Comparison of ENCODE assay signal across 8 cellular contexts in the genomic region with DNA sequence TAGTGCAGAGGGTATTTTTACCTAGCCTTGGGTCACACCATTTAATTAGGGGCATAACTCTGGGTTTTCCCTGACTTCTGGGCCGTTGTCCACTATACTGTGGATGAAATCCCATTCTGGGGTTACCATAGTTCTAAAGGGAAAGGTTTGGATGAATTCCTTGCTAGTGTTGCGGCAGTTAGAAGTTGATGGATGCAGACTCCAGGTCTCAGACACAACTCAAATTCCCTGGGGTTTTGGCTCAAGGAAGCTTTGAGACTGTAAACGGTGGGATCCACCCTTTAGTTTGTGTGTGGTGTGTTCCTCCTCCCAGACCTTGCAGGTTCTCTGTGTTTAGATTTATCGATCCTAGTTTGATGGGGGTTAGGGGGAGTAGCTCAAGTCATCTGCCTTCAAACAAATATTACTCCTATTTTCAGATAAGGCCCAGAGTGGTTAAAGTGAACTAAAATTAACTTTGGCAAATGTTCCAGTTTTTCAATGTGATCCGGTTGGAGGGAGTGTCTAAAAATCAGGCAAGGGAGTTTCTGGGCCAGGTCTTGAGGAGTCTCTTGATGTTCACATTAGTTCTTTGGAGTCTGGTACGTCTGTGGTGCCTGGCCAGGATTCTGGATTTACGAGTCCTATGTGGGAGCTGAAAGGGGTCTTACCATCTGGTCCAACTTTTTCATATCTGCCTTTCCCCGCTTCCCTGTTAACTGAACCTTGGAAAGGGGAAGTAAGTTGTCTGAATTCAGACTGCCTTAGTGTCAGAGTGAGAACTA. TPM values are rescaled to one million over a fixed set of nuclear protein-coding genes. Genes with fewer than 3 reads are reported as not detected.
A peak's percentile ranks its signal among the peaks of the same experiment; 100 is the strongest.
DNase-seq lines count a peak whose midpoint lies in the region; ATAC-seq and TF ChIP-seq lines count a peak whose summit lies in the region.

No MANE protein-coding gene starts in this region.

- BruUV-seq in HCT116 (replicated peaks; lab: Mats Ljungman, UMichigan) = TSS peak; percentile 62

- H3K4me1 Mint-ChIP-seq in activated CD8-positive, alpha-beta T cell treated with anti-CD3 and anti-CD28 coated beads for 36 hours (ENCODE audit: low read depth) = peaks cover 67% of the 10 kb centered on the region
- peaks cover 71 to 81% of the 10 kb centered on the region in 2 donors for H3K4me1 Mint-ChIP-seq in immature natural killer cell

- POLR2A ChIA-PET in HCT116 (lab: Charles Lee) = no interaction called here
- POLR2A ChIA-PET in activated CD8-positive, alpha-beta T cell treated with anti-CD3 and anti-CD28 coated beads for 36 hours (lab: Charles Lee) = interaction anchor here (0.6 to 2.3 kb wide), 4 partner anchors 12 to 117 kb away, joined by 3 to 20 read pairs (median 6); a partner anchor contains a TSS

- peak overlapping the region; percentile 89 for H3K4me2 ChIP-seq in HCT116 (ENCODE audit: low read length)

- H3K36me3 ChIP-seq in HCT116 (ENCODE audit: control insufficient read depth in 1 of 2, insufficient read depth in 2 of 2, low read length in 2 of 2) = no peaks in the 10 kb centered on the region

- peak overlapping the region; percentile 98 for H3K4me3 Mint-ChIP-seq in activated CD8-positive, alpha-beta T cell treated with anti-CD3 and anti-CD28 coated beads for 36 hours
- peak overlapping the region; percentile 94 to 99 (median 96) for H3K4me3 Mint-ChIP-seq in immature natural killer cell

- RAD21 ChIA-PET in HCT116 (lab: Charles Lee; ENCODE audit: low non-redundant PET in 1 of 2, low total read pairs in 2 of 2, uncharacterized antibody in 2 of 2, unreplicated experiment in 2 of 2) = no interaction called here

- H3K9me3 Mint-ChIP-seq in activated CD8-positive, alpha-beta T cell treated with anti-CD3 and anti-CD28 coated beads for 36 hours = peaks cover 2% of the 10 kb centered on the region
- H3K9me3 Mint-ChIP-seq in immature natural killer cell = no peaks in the 10 kb centered on the region

- TF ChIP-seq CTCF in 22Rv1 (IDR thresholded peaks at IDR 0.05) (no peak), HCT116 (IDR thresholded peaks at IDR 0.05 in 2 of 3, conservative IDR thresholded peaks at IDR 0.05 in 1 of 3; ENCODE audit: borderline replicate concordance in 1 of 3, insufficient read depth in 1 of 3, low read depth in 2 of 3, low read length in 2 of 3) (no peak)
- no peak for TF ChIP-seq CTCF in activated CD8-positive, alpha-beta T cell treated with anti-CD3 and anti-CD28 coated beads for 36 hours (IDR thresholded peaks at IDR 0.05)

- no peaks in the 10 kb centered on the region for H3K9me2 ChIP-seq in HCT116 (ENCODE audit: insufficient read depth)

- peaks cover 40% of the 10 kb centered on the region for H3K36me3 Mint-ChIP-seq in activated CD8-positive, alpha-beta T cell treated with anti-CD3 and anti-CD28 coated beads for 36 hours (ENCODE audit: low read depth)
- no peaks in the 10 kb centered on the region for H3K36me3 Mint-ChIP-seq in immature natural killer cell

- CTCF ChIA-PET in HCT116 (lab: Charles Lee) = no interaction called here
- CTCF ChIA-PET in activated CD8-positive, alpha-beta T cell treated with anti-CD3 and anti-CD28 coated beads for 36 hours (lab: Charles Lee) = interaction anchor here (1.0 to 1.1 kb wide), 2 partner anchors 10 to 16 kb away, joined by 3 read pairs; no protein-coding TSS in a partner anchor

- H3K27ac ChIP-seq in 22Rv1 (peak overlapping the region; percentile 97), HCT116 (ENCODE audit: low read depth, low read length) (peak overlapping the region; percentile 92), substantia nigra (ENCODE audit: low read depth, low read length, poor library complexity, severe bottlenecking) (peak overlapping the region; percentile 98)

- peaks cover 75% of the 10 kb centered on the region for H3K79me2 ChIP-seq in HCT116 (ENCODE audit: insufficient read depth, low read length)

- no peaks in the 10 kb centered on the region for H3K9me3 ChIP-seq in HCT116 (ENCODE audit: control insufficient read depth in 1 of 2, insufficient read depth in 1 of 2, low read depth in 1 of 2, low read length in 2 of 2)

- TF ChIP-seq POLR2A in HCT116 (IDR thresholded peaks at IDR 0.05; ENCODE audit: borderline replicate concordance, extremely low read depth, insufficient read depth, insufficient read length) = no peak

- H3K4me3 ChIP-seq in HCT116 (replicated peaks in 1 of 2; ENCODE audit: low read depth in 1 of 2, low read length in 2 of 2) = peak overlapping the region; percentile 76 to 91

- no peaks in the 10 kb centered on the region for H3K27me3 ChIP-seq in HCT116 (ENCODE audit: insufficient read depth, low read length)

- H4K20me1 ChIP-seq in HCT116 (ENCODE audit: insufficient read depth) = peaks cover 16% of the 10 kb centered on the region; the same call in 1 of the 2 replicates

- H2AFZ ChIP-seq in HCT116 (ENCODE audit: low read depth, low read length, poor library complexity, severe bottlenecking) = no peak overlapping the region

- peaks cover 11 to 27% of the 10 kb centered on the region in 2 experiments for H3K4me1 ChIP-seq in HCT116 (ENCODE audit: control insufficient read depth in 1 of 2, insufficient read depth in 2 of 2, low read length in 2 of 2)

- no peak for DNase-seq in HCT116 (ENCODE audit: low read depth, low spot score)
- DNase-seq in activated CD8-positive, alpha-beta T cell treated with anti-CD3 and anti-CD28 coated beads for 36 hours = no peak
- DNase-seq in immature natural killer cell = no peak
- DNase-seq in substantia nigra (lab: John Stamatoyannopoulos, UW) = peak in 1 of 49 donors; percentile 2
- DNase-seq in NCI-H146 treated with DMSO at 0.1 percent for 48 hours (lab: John Stamatoyannopoulos, UW; ENCODE audit: unreplicated experiment) = no peak
- no peak for DNase-seq in NCI-H2081 treated with DMSO at 0.1 percent for 48 hours (lab: John Stamatoyannopoulos, UW)

- peak overlapping the region; percentile 65 for H3K27ac Mint-ChIP-seq in activated CD8-positive, alpha-beta T cell treated with anti-CD3 and anti-CD28 coated beads for 36 hours
- H3K27ac Mint-ChIP-seq in immature natural killer cell = peak overlapping the region; percentile 91 to 97 (median 96)

- H3K9ac ChIP-seq in HCT116 (ENCODE audit: low read length) = peak overlapping the region; percentile 81

- ATAC-seq in HCT116 (no peak), HG02852 (IDR thresholded peaks at IDR 0.05; ENCODE audit: unreplicated experiment) (no peak)
- no peak for ATAC-seq in activated CD8-positive, alpha-beta T cell treated with anti-CD3 and anti-CD28 coated beads for 36 hours

- H3K27me3 Mint-ChIP-seq in activated CD8-positive, alpha-beta T cell treated with anti-CD3 and anti-CD28 coated beads for 36 hours = no peaks in the 10 kb centered on the region
- peaks cover 2 to 19% (median 9%) of the 10 kb centered on the region in 3 donors for H3K27me3 Mint-ChIP-seq in immature natural killer cell (ENCODE audit: low read depth in 3 of 3)

- TF ChIP-seq RAD21 in HCT116 (IDR thresholded peaks at IDR 0.05; ENCODE audit: low read depth) = no peak

- intact Hi-C loops in HCT116 (cut with micrococcal nuclease) = no loop called here
- intact Hi-C loops in activated CD8-positive, alpha-beta T cell treated with anti-CD3 and anti-CD28 coated beads for 36 hours (cut with micrococcal nuclease) = no loop called here

TF ChIP-seq in HCT116, 20 proteins besides CTCF, POLR2A, EP300 and RAD21:
- no peak for TF ChIP-seq FOSL1 (IDR thresholded peaks at IDR 0.05; ENCODE audit: low read depth)
- TF ChIP-seq SP1 (IDR thresholded peaks at IDR 0.05; ENCODE audit: low read depth) = no peak
- TF ChIP-seq SIN3A (IDR thresholded peaks at IDR 0.05; ENCODE audit: low read depth) = peak; percentile 0; the same call in 1 of the 2 replicates
TF ChIP-seq in HCT116: peak in this region for 1.

RNA-seq across cellular contexts. Expression of a gene that starts 1.5 kb away (rescaled TPM):
- total RNA-seq in HCT116 (2021; ENCODE audit: unreplicated experiment) = 119 TPM
- polyA plus RNA-seq in HCT116 (2012) = 147 and 157 TPM in 2 replicates
- total RNA-seq in activated CD8-positive, alpha-beta T cell treated with anti-CD3 and anti-CD28 coated beads for 36 hours = 100 to 1,000 TPM; 151 to 153 TPM
- 100 to 1,000 TPM; 271 to 323 (median 273) TPM for polyA plus RNA-seq in immature natural killer cell
